In the genomic region with DNA sequence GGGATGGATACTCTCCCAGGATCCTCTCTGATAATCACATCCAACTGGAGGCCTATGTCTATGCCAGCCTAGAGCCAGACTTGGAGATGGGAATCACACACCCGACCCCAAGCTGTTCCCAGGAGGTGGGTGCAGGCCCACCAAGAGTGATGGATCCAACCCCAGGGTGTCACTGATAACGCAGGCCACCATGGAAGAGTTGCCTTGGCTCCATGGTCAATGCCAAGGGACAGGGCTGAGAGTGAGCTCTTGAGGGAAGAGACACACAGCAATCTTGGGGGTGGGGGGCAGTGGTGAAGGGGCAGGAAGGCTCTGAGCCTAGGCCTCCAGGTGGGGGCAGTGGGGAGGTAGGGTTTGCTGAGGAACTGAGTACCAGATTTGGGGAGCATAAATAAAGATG, we compare ENCODE assay signal across 19 cellular contexts. TPM values are rescaled to one million over a fixed set of nuclear protein-coding genes. Genes with fewer than 3 reads are reported as not detected.
A peak's percentile ranks its signal among the peaks of the same experiment; 100 is the strongest.
DNase-seq lines count a peak whose midpoint lies in the region; ATAC-seq and TF ChIP-seq lines count a peak whose summit lies in the region.
"Had no signal": no experiment of that assay in that cellular context is flagged by ENCODE, and none has a peak within 500 bp of the region (broad histone marks: within the 10 kb centered on the region; RNA-seq: fewer than 3 reads in every experiment).

No MANE protein-coding gene starts in this region.

- H4K8ac ChIP-seq in IMR-90 (ENCODE audit: low read depth in 2 of 2, low read length in 2 of 2): no peak overlapping the region; a peak in 1 of 4 replicates

- TF ChIP-seq POLR2A in IMR-90 (IDR thresholded peaks at IDR 0.05; ENCODE audit: low read depth, low read length): no peak

- H2BK20ac ChIP-seq in IMR-90 (ENCODE audit: low read depth, low read length): no peak overlapping the region

- H3K23ac ChIP-seq in IMR-90 (ENCODE audit: low read depth, low read length): no peak overlapping the region

- peaks cover 0 to 4% of the 10 kb centered on the region in 2 donors for H3K27me3 Mint-ChIP-seq in natural killer cell treated with Interleukin-12 subunit alpha and Interleukin-12 subunit beta and Interleukin-15 and Interleukin-18, amount 100 ng/mL, for 72 hours
- H3K27me3 Mint-ChIP-seq: CD4-positive, CD25-positive, alpha-beta regulatory T cell had no signal

- H3K27ac Mint-ChIP-seq in natural killer cell treated with Interleukin-12 subunit alpha and Interleukin-12 subunit beta and Interleukin-15 and Interleukin-18, amount 100 ng/mL, for 72 hours: no peak overlapping the region
- H3K27ac Mint-ChIP-seq: CD4-positive, CD25-positive, alpha-beta regulatory T cell; H9 had no signal

- ATAC-seq in IMR-90 (ENCODE audit: low read depth) (no peak), left lobe of liver (no peak), GM21825 (IDR thresholded peaks at IDR 0.05; ENCODE audit: unreplicated experiment) (no peak)
- no peak for ATAC-seq in natural killer cell treated with Interleukin-12 subunit alpha and Interleukin-12 subunit beta and Interleukin-15 and Interleukin-18, amount 100 ng/mL, for 72 hours

- no peak for TF ChIP-seq CTCF in IMR-90 (conservative IDR thresholded peaks at IDR 0.05; ENCODE audit: low read depth, low read length)

- DNase-seq in D341Med (ENCODE audit: low spot score) (peak; percentile 12), IMR-90 (no peak), left lobe of liver (ENCODE audit: low spot score) (peak; percentile 23), SHP77 treated with DMSO at 0.1 percent for 48 hours (lab: John Stamatoyannopoulos, UW) (no peak), AG08395 (ENCODE audit: low spot score) (no peak)
- peak; percentile 14 for DNase-seq in stimulated activated CD8-positive, alpha-beta memory T cell treated with anti-CD3 and anti-CD28 coated beads, Interleukin-4, amount 100 ng/mL, for 48 hours
- no peak for DNase-seq in natural killer cell treated with Interleukin-12 subunit alpha and Interleukin-12 subunit beta and Interleukin-15 and Interleukin-18, amount 100 ng/mL, for 72 hours (ENCODE audit: low spot score)
- DNase-seq: ACHN; CD4-positive, CD25-positive, alpha-beta regulatory T cell; DMS79; H9; NCI-H1417; NCI-H1930; NCI-H2171; NCI-H446; NCI-H69; OCI-M1; SIG-M5 had no signal

- 0 out of 2 replicates have a peak overlapping the region, but pooled peaks have one; percentile 3 for H3K14ac ChIP-seq in IMR-90 (replicated peaks; ENCODE audit: low read depth, low read length)

- no peak overlapping the region for H4K5ac ChIP-seq in IMR-90 (ENCODE audit: low read depth, low read length)

- no peaks in the 10 kb centered on the region for H3K36me3 Mint-ChIP-seq in natural killer cell treated with Interleukin-12 subunit alpha and Interleukin-12 subunit beta and Interleukin-15 and Interleukin-18, amount 100 ng/mL, for 72 hours
- H3K36me3 Mint-ChIP-seq: CD4-positive, CD25-positive, alpha-beta regulatory T cell had no signal

- H2BK5ac ChIP-seq in IMR-90 (ENCODE audit: low read depth, low read length, poor library complexity, severe bottlenecking): peak overlapping the region; percentile 37

- no peak overlapping the region for H3K56ac ChIP-seq in IMR-90 (ENCODE audit: extremely low read depth, insufficient read depth, low read length)

- H3K4me3 Mint-ChIP-seq in natural killer cell treated with Interleukin-12 subunit alpha and Interleukin-12 subunit beta and Interleukin-15 and Interleukin-18, amount 100 ng/mL, for 72 hours: no peak overlapping the region
- H3K4me3 Mint-ChIP-seq: CD4-positive, CD25-positive, alpha-beta regulatory T cell; H9 had no signal

- H4K91ac ChIP-seq in IMR-90 (ENCODE audit: insufficient read depth, low read depth, low read length): no peak overlapping the region

- no peak overlapping the region for H2BK15ac ChIP-seq in IMR-90 (ENCODE audit: low read depth, low read length)

- intact Hi-C loops in IMR-90 (cut with micrococcal nuclease): loop anchor here (5.0 to 10.0 kb wide), 3 partner anchors 164 to 423 kb away; partner anchors contain the start of genes CYB5R2 and LMO1

- CTCF ChIA-PET in IMR-90 (lab: Yijun Ruan, JAX): interaction anchor here (2.2 to 4.1 kb wide), 4 partner anchors 65 to 91 kb away, joined by 10 to 55 read pairs (median 20); no protein-coding TSS in a partner anchor

- no peak overlapping the region for H3K18ac ChIP-seq in IMR-90 (ENCODE audit: low read depth, low read length)

- H3K27me3 ChIP-seq in IMR-90 (ENCODE audit: control insufficient read depth, insufficient read depth, low read length): no peaks in the 10 kb centered on the region

- in situ Hi-C loops in IMR-90 (cut with MboI; ENCODE audit: low sequenced_read_pairs): loop anchor here (5.0 to 25.0 kb wide), 4 partner anchors 63 to 411 kb away; no protein-coding TSS in a partner anchor

- TF ChIP-seq RAD21 in IMR-90 (IDR thresholded peaks at IDR 0.05; ENCODE audit: low read length): no peak

- H2BK120ac ChIP-seq in IMR-90 (ENCODE audit: low read depth, low read length): no peak overlapping the region

- H3K79me1 ChIP-seq in IMR-90 (ENCODE audit: low read depth in 1 of 2, low read length in 2 of 2): no peaks in the 10 kb centered on the region

- H4K20me1 ChIP-seq in IMR-90 (ENCODE audit: insufficient read depth, low read length): peaks cover 2% of the 10 kb centered on the region; the same call in 1 of the 2 replicates

- POLR2A ChIA-PET in IMR-90 (lab: Charles Lee; ENCODE audit: unreplicated experiment): no interaction called here

- no peak overlapping the region for H3K27ac ChIP-seq in IMR-90 (ENCODE audit: insufficient read depth, low read length)

- H3K9me3 ChIP-seq in IMR-90 (ENCODE audit: control insufficient read depth, insufficient read depth, low read length): no peaks in the 10 kb centered on the region

- WGBS in IMR-90 (ENCODE audit: extremely low coverage in 2 of 2, insufficient read length in 1 of 2), 2 experiments: 92% methylated on average over 2 of the region's 2 CpGs; no CpG with 5 or more reads in 1 of the 2 experiments

- 0 out of 2 replicates have a peak overlapping the region, but pooled peaks have one; percentile 28 for H3K9ac ChIP-seq in IMR-90 (ENCODE audit: low read depth, low read length)

- peak overlapping the region; percentile 69 for H2AK9ac ChIP-seq in IMR-90 (replicated peaks; ENCODE audit: low read depth, low read length, poor library complexity)

- no TSS peak for BruUV-seq in IMR-90 (replicated peaks; lab: Mats Ljungman, UMichigan)

- peak overlapping the region; percentile 40 for H2AFZ ChIP-seq in IMR-90 (replicated peaks; ENCODE audit: low read length, poor library complexity)

- H2AK5ac ChIP-seq in IMR-90 (ENCODE audit: low read depth, low read length): no peak overlapping the region

- no peaks in the 10 kb centered on the region for H3K9me1 ChIP-seq in IMR-90 (ENCODE audit: insufficient read depth, low read length)

- no peak overlapping the region for H3K4me2 ChIP-seq in IMR-90 (ENCODE audit: low read depth, low read length)

- no peak overlapping the region for H3K4me3 ChIP-seq in IMR-90 (ENCODE audit: insufficient read depth, low read depth, low read length)

- H3K9me3 Mint-ChIP-seq in natural killer cell treated with Interleukin-12 subunit alpha and Interleukin-12 subunit beta and Interleukin-15 and Interleukin-18, amount 100 ng/mL, for 72 hours: no peaks in the 10 kb centered on the region
- H3K9me3 Mint-ChIP-seq: CD4-positive, CD25-positive, alpha-beta regulatory T cell; H9 had no signal

- H3K4ac ChIP-seq in IMR-90 (ENCODE audit: low read depth, low read length): no peak overlapping the region

- H3K4me1 ChIP-seq in IMR-90 (ENCODE audit: control insufficient read depth, insufficient read depth, low read length): peaks cover 9% of the 10 kb centered on the region

- no peaks in the 10 kb centered on the region for H3K4me1 Mint-ChIP-seq in natural killer cell treated with Interleukin-12 subunit alpha and Interleukin-12 subunit beta and Interleukin-15 and Interleukin-18, amount 100 ng/mL, for 72 hours (ENCODE audit: low read depth in 2 of 2)

- dilution Hi-C loops in IMR-90 (cut with HindIII; ENCODE audit: low sequenced_read_pairs, unreplicated experiment): no loop called here

- H3K36me3 ChIP-seq in IMR-90 (ENCODE audit: control insufficient read depth, insufficient read depth, low read length): peaks cover 31% of the 10 kb centered on the region

TF ChIP-seq in IMR-90, 13 proteins besides CTCF, POLR2A, EP300 and RAD21:
- no peak for TF ChIP-seq FOS (IDR thresholded peaks at IDR 0.05; ENCODE audit: low read depth, low read length)
- TF ChIP-seq RFX5 (IDR thresholded peaks at IDR 0.05; ENCODE audit: low read depth, low read length): no peak
- no peak for TF ChIP-seq CHD1 (IDR thresholded peaks at IDR 0.05; ENCODE audit: low read depth, low read length)
- no peak for TF ChIP-seq USF2 (IDR thresholded peaks at IDR 0.05; ENCODE audit: low read depth, low read length)
- no peak for TF ChIP-seq RCOR1 (IDR thresholded peaks at IDR 0.05; ENCODE audit: insufficient replicate concordance, low read length)
- no peak for TF ChIP-seq BHLHE40 (IDR thresholded peaks at IDR 0.05; ENCODE audit: low read depth, low read length)

RNA-seq across cellular contexts. Expression of gene TUB, which starts 16.9 kb away (rescaled TPM):
- total RNA-seq in IMR-90 (2012; rRNA removed) (10.8 and 12.9 TPM in 2 replicates), left lobe of liver (1.2 TPM)
- polyA plus RNA-seq in IMR-90 (2012; rRNA removed): 11.5 and 11.8 TPM in 2 replicates
- 4.6 and 7.4 TPM in 2 replicates for polyA plus RNA-seq in IMR-90 (2012; cell fraction: cytosol; rRNA removed)
- 20.6 and 35.3 TPM in 2 replicates for polyA plus RNA-seq in IMR-90 (2012; cell fraction: nucleus; rRNA removed; ENCODE audit: low replicate concordance)
- total RNA-seq in natural killer cell treated with Interleukin-12 subunit alpha and Interleukin-12 subunit beta and Interleukin-15 and Interleukin-18, amount 100 ng/mL, for 72 hours: not detected

Comparison
In these comparisons a context has a peak if more than half of its experiments do, and no peak if none do; other contexts are left out.
1. DNase-seq: peak in D341Med (single experiment), left lobe of liver (single experiment) and stimulated activated CD8-positive, alpha-beta memory T cell treated with anti-CD3 and anti-CD28 coated beads, Interleukin-4, amount 100 ng/mL, for 48 hours (single experiment); none in IMR-90 (single experiment), SHP77 treated with DMSO at 0.1 percent for 48 hours (single experiment), natural killer cell treated with Interleukin-12 subunit alpha and Interleukin-12 subunit beta and Interleukin-15 and Interleukin-18, amount 100 ng/mL, for 72 hours (single experiment) and AG08395 (single experiment).